8 cellular contexts compared by ENCODE assay signal in genomic region chr2:60553496-60553991, GRCh38.
DNase-seq lines count a peak whose midpoint lies in the region; ATAC-seq and TF ChIP-seq lines count a peak whose summit lies in the region.

Gene BCL11A, minus strand, starts transcription at chr2:60553654. Its CDS starts 384 bp downstream, at chr2:60553270.

- H3K27ac ChIP-seq in mucosa of rectum (ENCODE audit: low read depth in 2 of 2, low read length in 2 of 2) = peak within 1 kb of the TSS; percentile 72 to 76

- H3K27me3 ChIP-seq in mucosa of rectum (ENCODE audit: control insufficient read depth in 2 of 2, insufficient read depth in 2 of 2, low read length in 2 of 2) = no peaks in the 10 kb centered on the region

- no peaks in the 10 kb centered on the region for H3K9me3 ChIP-seq in mucosa of rectum (ENCODE audit: control insufficient read depth in 2 of 2, low read length in 2 of 2)

- no peak for TF ChIP-seq CTCF in epithelial cell of esophagus (IDR thresholded peaks at IDR 0.05; ENCODE audit: insufficient read depth, low read depth, low read length, missing control alignments)

- no peaks in the 10 kb centered on the region for H3K36me3 ChIP-seq in mucosa of rectum (ENCODE audit: control insufficient read depth in 2 of 2, insufficient read depth in 2 of 2, low read length in 2 of 2)

- H3K4me3 ChIP-seq in epithelial cell of esophagus (ENCODE audit: low read length) (peak within 1 kb of the TSS; percentile 77), mucosa of rectum (ENCODE audit: low read length in 2 of 2) (peak within 1 kb of the TSS; percentile 78 to 82)

- H3K9ac ChIP-seq in mucosa of rectum (ENCODE audit: low read depth in 1 of 2, low read length in 2 of 2) = peak within 1 kb of the TSS; percentile 68 to 83

- ATAC-seq in GM18502 (IDR thresholded peaks at IDR 0.05; ENCODE audit: poor library complexity, unreplicated experiment) = peak; percentile 13

- in situ Hi-C loops in ACHN (cut with HindIII; ENCODE audit: low pct_ligation_motif_present, low pct_unique_long_range_greater_than_20kb, low sequenced_read_pairs) = no loop called here

- peaks cover 6 to 18% of the 10 kb centered on the region in 2 donors for H3K4me1 ChIP-seq in mucosa of rectum (ENCODE audit: control insufficient read depth in 2 of 2, insufficient read depth in 2 of 2, low read length in 2 of 2)

- peak; percentile 72 for DNase-seq in ACHN
- peak; percentile 82 for DNase-seq in NCI-H1092 treated with DMSO at 0.1 percent for 48 hours (lab: John Stamatoyannopoulos, UW)
- DNase-seq in SKM-1 treated with dmso at 0.1 percent for 144 hours (lab: John Stamatoyannopoulos, UW; ENCODE audit: unreplicated experiment) = peak; percentile 83
- DNase-seq in epithelial cell of esophagus (ENCODE audit: low read depth) = peak; percentile 89
- no peak for DNase-seq in stimulated activated CD4-positive, alpha-beta T cell treated with anti-CD3 and anti-CD28 coated beads, Interleukin-15, amount 100 ng/mL, for 24 hours
- no peak for DNase-seq in glomerular visceral epithelial cell (ENCODE audit: extremely low spot score)

Comparison
In these comparisons a context has a peak if more than half of its experiments do, and no peak if none do; other contexts are left out.
1. DNase-seq: peak in ACHN (single experiment), NCI-H1092 treated with DMSO at 0.1 percent for 48 hours (single experiment), SKM-1 treated with dmso at 0.1 percent for 144 hours (single experiment) and epithelial cell of esophagus (single experiment); none in stimulated activated CD4-positive, alpha-beta T cell treated with anti-CD3 and anti-CD28 coated beads, Interleukin-15, amount 100 ng/mL, for 24 hours (single experiment) and glomerular visceral epithelial cell (single experiment).